ENCODE assay signal across 1 cellular context in genomic region chr10:116694253-116694926, GRCh38.
TF ChIP-seq lines count a peak whose summit lies in the region.

No MANE protein-coding gene starts in this region.

TF ChIP-seq in HEK293, 187 proteins besides CTCF, POLR2A, EP300 and RAD21 (continued from another document):
- TF ChIP-seq PRDM2 (tag by site-specific recombination; IDR thresholded peaks at IDR 0.05; ENCODE audit: borderline replicate concordance) (no peak), ZSCAN16 (tag by site-specific recombination; IDR thresholded peaks at IDR 0.05) (no peak)
